In genomic region chr4:128519163-128519810, GRCh38 we compare ENCODE assay signal across 20 cellular contexts.
DNase-seq lines count a peak whose midpoint lies in the region; ATAC-seq and TF ChIP-seq lines count a peak whose summit lies in the region.
"Had no signal": no experiment of that assay in that cellular context is flagged by ENCODE, and none has a peak within 500 bp of the region (broad histone marks: within the 10 kb centered on the region; RNA-seq: fewer than 3 reads in every experiment).

No MANE protein-coding gene starts in this region.

- intact Hi-C loops in left ventricle myocardium superior (cut with micrococcal nuclease), result loop anchor here (5.0 kb wide), 1 partner anchor 52 kb away; no protein-coding TSS in a partner anchor

- H3K36me3 ChIP-seq in MG63 (no peaks in the 10 kb centered on the region), suprapubic skin (no peaks in the 10 kb centered on the region)
- H3K36me3 ChIP-seq: right lobe of liver had no signal

- H3K4me1 ChIP-seq in suprapubic skin, result peaks cover 30% of the 10 kb centered on the region

- H3K27ac ChIP-seq in suprapubic skin, result peak overlapping the region; percentile 66
- H3K27ac ChIP-seq: right lobe of liver had no signal

- peaks cover 4 to 5% of the 10 kb centered on the region in 2 donors for H3K9me3 Mint-ChIP-seq in activated naive CD4-positive, alpha-beta T cell treated with anti-CD3 and anti-CD28 coated beads, Interleukin-2, amount 50 U/mL, for 72 hours
- H3K9me3 Mint-ChIP-seq: stimulated activated memory B cell treated with anti-CD40 and anti-IgM and Interleukin-4, amounts not matched to agents 10 μg/mL and 1 μg/mL and 100 μg/mL, for 72 hours had no signal

- no peak overlapping the region for H3K27ac Mint-ChIP-seq in activated naive CD4-positive, alpha-beta T cell treated with anti-CD3 and anti-CD28 coated beads, Interleukin-2, amount 50 U/mL, for 72 hours
- H3K27ac Mint-ChIP-seq: natural killer cell treated with Interleukin-12 subunit alpha and Interleukin-12 subunit beta and Interleukin-15 and Interleukin-18, amount 100 ng/mL, for 72 hours; stimulated activated memory B cell treated with anti-CD40 and anti-IgM and Interleukin-4, amounts not matched to agents 10 μg/mL and 1 μg/mL and 100 μg/mL, for 72 hours had no signal

- no peak for TF ChIP-seq POLR2A in suprapubic skin (IDR thresholded peaks at IDR 0.05)

- H3K27me3 ChIP-seq in MG63 (no peaks in the 10 kb centered on the region), suprapubic skin (no peaks in the 10 kb centered on the region)
- H3K27me3 ChIP-seq: right lobe of liver had no signal

- no peak overlapping the region for H3K4me3 ChIP-seq in MG63
- H3K4me3 ChIP-seq in cardiac fibroblast (replicated peaks in 1 of 2; ENCODE audit: low read depth in 2 of 2, low read length in 2 of 2), result no peak overlapping the region
- H3K4me3 ChIP-seq in suprapubic skin, result no peak overlapping the region
- H3K4me3 ChIP-seq: right lobe of liver had no signal

- H3K36me3 Mint-ChIP-seq in activated naive CD4-positive, alpha-beta T cell treated with anti-CD3 and anti-CD28 coated beads, Interleukin-2, amount 50 U/mL, for 72 hours, result peaks cover 5 to 6% of the 10 kb centered on the region in 2 donors
- H3K36me3 Mint-ChIP-seq: natural killer cell treated with Interleukin-12 subunit alpha and Interleukin-12 subunit beta and Interleukin-15 and Interleukin-18, amount 100 ng/mL, for 72 hours; stimulated activated memory B cell treated with anti-CD40 and anti-IgM and Interleukin-4, amounts not matched to agents 10 μg/mL and 1 μg/mL and 100 μg/mL, for 72 hours had no signal

- 59% methylated on average over 4 of the region's 7 CpGs for WGBS in suprapubic skin

- H3K9me3 ChIP-seq in MG63 (peaks cover 6% of the 10 kb centered on the region; the same call in 1 of the 2 replicates), suprapubic skin (no peaks in the 10 kb centered on the region)
- H3K9me3 ChIP-seq: right lobe of liver had no signal

- TF ChIP-seq CTCF in cardiac fibroblast (IDR thresholded peaks at IDR 0.05; ENCODE audit: low read depth, low read length) (no peak), suprapubic skin (IDR thresholded peaks at IDR 0.05) (no peak)

- peak; percentile 42 for ATAC-seq in left ventricle myocardium superior
- no peak for ATAC-seq in activated naive CD4-positive, alpha-beta T cell treated with anti-CD3 and anti-CD28 coated beads, Interleukin-2, amount 50 U/mL, for 72 hours
- ATAC-seq: activated T-cell treated with anti-CD3 and anti-CD28 coated beads, Interleukin-2, amount 50 U/mL, for 4 hours; left colon; natural killer cell treated with Interleukin-12 subunit alpha and Interleukin-12 subunit beta and Interleukin-15 and Interleukin-18, amount 100 ng/mL, for 72 hours; right lobe of liver had no signal

- peak; percentile 91 for DNase-seq in MG63
- DNase-seq in cardiac fibroblast (ENCODE audit: low read depth in 2 of 2), result peak; percentile 62 to 63
- peak; percentile 72 for DNase-seq in left ventricle myocardium superior
- DNase-seq in suprapubic skin (ENCODE audit: low spot score in 2 of 2), result no peak
- no peak for DNase-seq in NAMALWA (ENCODE audit: low spot score)
- DNase-seq in activated CD4-positive, alpha-beta T cell treated with anti-CD3 and anti-CD28 coated beads, Interleukin-2, amount 50 U/mL, for 4 hours, result no peak
- DNase-seq in activated naive CD4-positive, alpha-beta T cell treated with anti-CD3 and anti-CD28 coated beads, Interleukin-2, amount 50 U/mL, for 72 hours (ENCODE audit: low spot score in 2 of 2), result no peak
- DNase-seq: activated CD4-positive, alpha-beta T cell treated with anti-CD3 and anti-CD28 coated beads for 48 hours; activated T-cell treated with anti-CD3 and anti-CD28 coated beads, Interleukin-2, amount 50 U/mL, for 4 hours; effector CD8-positive, alpha-beta T cell; GDM1; glutamatergic neuron; KBM-7; left colon; NCI-H1417 treated with DMSO at 0.1 percent for 48 hours; NCI-H510A; right lobe of liver; T-helper 2 cell had no signal

- no peak for TF ChIP-seq EP300 in suprapubic skin (IDR thresholded peaks at IDR 0.05)

Comparison
In these comparisons a context has a peak if more than half of its experiments do, and no peak if none do; other contexts are left out.
1. DNase-seq: peak in MG63 (single experiment), cardiac fibroblast (2 of 2) and left ventricle myocardium superior (single experiment); none in suprapubic skin (0 of 2), NAMALWA (single experiment), activated CD4-positive, alpha-beta T cell treated with anti-CD3 and anti-CD28 coated beads, Interleukin-2, amount 50 U/mL, for 4 hours (0 of 2) and activated naive CD4-positive, alpha-beta T cell treated with anti-CD3 and anti-CD28 coated beads, Interleukin-2, amount 50 U/mL, for 72 hours (0 of 2).